In genomic region chr14:50396636-50397460, GRCh38 we compare ENCODE assay signal across 8 cellular contexts. TPM values are rescaled to one million over a fixed set of nuclear protein-coding genes. Genes with fewer than 3 reads are reported as not detected.
DNase-seq lines count a peak whose midpoint lies in the region; ATAC-seq, FAIRE-seq and TF ChIP-seq lines count a peak whose summit lies in the region.

TSS of gene CDKL1 (minus strand) at chr14:50396881. CDS start at chr14:50395868, 1,013 bp downstream.

- FAIRE-seq in A549 (lab: Jason Lieb, UNC), result no peak
- FAIRE-seq in GM18507 (lab: Jason Lieb, UNC), result peak; percentile 9

- WGBS in A549 (ENCODE audit: missing lambda C conversion rate), result 3% methylated on average over 22 of the region's 77 CpGs

- peak; percentile 86 for TF ChIP-seq POLR2A in A549 (IDR thresholded peaks at IDR 0.05; ENCODE audit: low read length)

- H3K4me1 Mint-ChIP-seq in activated T-cell treated with anti-CD3 and anti-CD28 coated beads, Interleukin-2, amount 50 U/mL, for 24 hours (ENCODE audit: low read depth), result peaks cover 18% of the 10 kb centered on the region

- no peak for TF ChIP-seq RAD21 in A549 (conservative IDR thresholded peaks at IDR 0.05 in 1 of 2, IDR thresholded peaks at IDR 0.05 in 1 of 2)

- peak within 1 kb of the TSS; percentile 85 for H3K4me2 ChIP-seq in A549

- POLR2A ChIA-PET in A549 (lab: Yijun Ruan, JAX), result interaction anchor here (0.5 to 1.6 kb wide), 4 partner anchors 58 to 84 kb away, joined by 3 to 5 read pairs (median 3); partner anchors contain the start of genes DMAC2L and L2HGDH

- H3K27ac Mint-ChIP-seq in activated T-cell treated with anti-CD3 and anti-CD28 coated beads, Interleukin-2, amount 50 U/mL, for 24 hours, result peak within 1 kb of the TSS; percentile 90

- no peak for TF ChIP-seq CTCF in A549 (IDR thresholded peaks at IDR 0.05)

- ATAC-seq in A549, result peak; percentile 85 to 90
- ATAC-seq in HG03039 (IDR thresholded peaks at IDR 0.05; ENCODE audit: unreplicated experiment), result peak; percentile 55
- peak; percentile 89 for ATAC-seq in esophagus mucosa

- CTCF ChIA-PET in A549 (lab: Yijun Ruan, JAX), result interaction anchor here (0.6 to 1.6 kb wide), 7 partner anchors 25 to 381 kb away, joined by 3 to 9 read pairs (median 3); partner anchors contain the start of gene MAP4K5

- TF ChIP-seq EP300 in A549 (IDR thresholded peaks at IDR 0.05), result no peak

- H3K36me3 Mint-ChIP-seq in activated T-cell treated with anti-CD3 and anti-CD28 coated beads, Interleukin-2, amount 50 U/mL, for 24 hours (ENCODE audit: low read depth), result peaks cover 2% of the 10 kb centered on the region

- no peaks in the 10 kb centered on the region for H3K9me3 ChIP-seq in A549

- peak within 1 kb of the TSS; percentile 60 for H3K4me3 ChIP-seq in A549

- peak; percentile 43 to 69 for DNase-seq in A549 (ENCODE audit: low read depth in 1 of 2, low spot score in 1 of 2)
- peak; percentile 33 for DNase-seq in GM18507 (ENCODE audit: extremely low spot score, insufficient read length, low read depth)
- peak; percentile 91 for DNase-seq in NCI-H69 (lab: John Stamatoyannopoulos, UW)
- peak; percentile 77 for DNase-seq in activated T-cell treated with anti-CD3 and anti-CD28 coated beads, Interleukin-2, amount 50 U/mL, for 24 hours
- DNase-seq in mucosa of gallbladder (ENCODE audit: low spot score), result peak; percentile 55
- DNase-seq in stimulated activated CD8-positive, alpha-beta memory T cell treated with anti-CD3 and anti-CD28 coated beads, Interleukin-7, amount 100 ng/mL, for 4 hours (ENCODE audit: low read depth in 2 of 2), result peak; percentile 13 to 48

- peaks cover 10% of the 10 kb centered on the region for H3K4me1 ChIP-seq in A549

- no peaks in the 10 kb centered on the region for H3K9me3 Mint-ChIP-seq in activated T-cell treated with anti-CD3 and anti-CD28 coated beads, Interleukin-2, amount 50 U/mL, for 24 hours

- H3K27me3 Mint-ChIP-seq in activated T-cell treated with anti-CD3 and anti-CD28 coated beads, Interleukin-2, amount 50 U/mL, for 24 hours, result peaks cover 3% of the 10 kb centered on the region

- peak within 1 kb of the TSS; percentile 81 to 94 for H3K27ac ChIP-seq in A549

- H3K4me3 Mint-ChIP-seq in activated T-cell treated with anti-CD3 and anti-CD28 coated beads, Interleukin-2, amount 50 U/mL, for 24 hours, result peak within 1 kb of the TSS; percentile 82

TF ChIP-seq in A549, 52 proteins besides CTCF, POLR2A, EP300 and RAD21:
- TF ChIP-seq ESRRA (IDR thresholded peaks at IDR 0.05; ENCODE audit: borderline replicate concordance, low read length) (no peak), NR3C1 (IDR thresholded peaks at IDR 0.05) (no peak), KDM1A (IDR thresholded peaks at IDR 0.05; ENCODE audit: low read depth) (no peak), ZSCAN20 (CRISPR knock-in tag; IDR thresholded peaks at IDR 0.05) (no peak), BHLHE40 (IDR thresholded peaks at IDR 0.05; ENCODE audit: low read depth, low read length) (no peak), EHF (CRISPR knock-in tag; IDR thresholded peaks at IDR 0.05) (peak; percentile 68; the same call in 1 of the 2 replicates), TFCP2L1 (CRISPR knock-in tag; IDR thresholded peaks at IDR 0.05) (no peak), GATA3 (IDR thresholded peaks at IDR 0.05; ENCODE audit: borderline replicate concordance) (peak; percentile 28; the same call in 1 of the 2 replicates), E2F6 (IDR thresholded peaks at IDR 0.05; ENCODE audit: borderline replicate concordance, low read depth) (peak; percentile 66), HOXB13 (CRISPR knock-in tag; IDR thresholded peaks at IDR 0.05; ENCODE audit: low read depth) (0 out of 2 replicates have a peak, but pooled peaks have one; percentile 14), MAFK (IDR thresholded peaks at IDR 0.05; ENCODE audit: partially characterized antibody) (peak; percentile 87), HOXB5 (CRISPR knock-in tag; IDR thresholded peaks at IDR 0.05) (peak; percentile 38; the same call in 1 of the 2 replicates), RFX5 (IDR thresholded peaks at IDR 0.05) (no peak), CEBPB (IDR thresholded peaks at IDR 0.05) (no peak), TP53 (CRISPR knock-in tag; IDR thresholded peaks at IDR 0.05) (no peak), MAZ (IDR thresholded peaks at IDR 0.05; ENCODE audit: borderline replicate concordance, low read depth, low read length) (no peak), JUNB (IDR thresholded peaks at IDR 0.05) (no peak), BCL3 (IDR thresholded peaks at IDR 0.05) (0 out of 3 replicates have a peak, but pooled peaks have one; percentile 33), JUN (IDR thresholded peaks at IDR 0.05) (peak in 1 of 2 experiments; percentile 61; a peak in 1 of 5 replicates), HDAC2 (IDR thresholded peaks at IDR 0.05) (no peak), CBX2 (IDR thresholded peaks at IDR 0.05; ENCODE audit: borderline replicate concordance, low read depth) (no peak), CBX8 (IDR thresholded peaks at IDR 0.05) (no peak), HOXA7 (CRISPR knock-in tag; IDR thresholded peaks at IDR 0.05) (no peak), CHD4 (IDR thresholded peaks at IDR 0.05; ENCODE audit: borderline replicate concordance) (no peak), MYC (IDR thresholded peaks at IDR 0.05; ENCODE audit: borderline replicate concordance, low read length) (peak; percentile 77; the same call in 1 of the 2 replicates), HEYL (CRISPR knock-in tag; IDR thresholded peaks at IDR 0.05) (no peak), PHF8 (IDR thresholded peaks at IDR 0.05; ENCODE audit: borderline replicate concordance, low read depth) (peak; percentile 73; the same call in 1 of the 2 replicates), NPAS2 (CRISPR knock-in tag; IDR thresholded peaks at IDR 0.05; ENCODE audit: borderline replicate concordance) (no peak)
- TF ChIP-seq, protein P1, sequence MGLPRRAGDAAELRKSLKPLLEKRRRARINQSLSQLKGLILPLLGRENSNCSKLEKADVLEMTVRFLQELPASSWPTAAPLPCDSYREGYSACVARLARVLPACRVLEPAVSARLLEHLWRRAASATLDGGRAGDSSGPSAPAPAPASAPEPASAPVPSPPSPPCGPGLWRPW (IDR thresholded peaks at IDR 0.05), result no peak
- TF ChIP-seq, protein P2, sequence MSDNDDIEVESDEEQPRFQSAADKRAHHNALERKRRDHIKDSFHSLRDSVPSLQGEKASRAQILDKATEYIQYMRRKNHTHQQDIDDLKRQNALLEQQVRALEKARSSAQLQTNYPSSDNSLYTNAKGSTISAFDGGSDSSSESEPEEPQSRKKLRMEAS (IDR thresholded peaks at IDR 0.05), result peak; percentile 95
- TF ChIP-seq, protein P3, sequence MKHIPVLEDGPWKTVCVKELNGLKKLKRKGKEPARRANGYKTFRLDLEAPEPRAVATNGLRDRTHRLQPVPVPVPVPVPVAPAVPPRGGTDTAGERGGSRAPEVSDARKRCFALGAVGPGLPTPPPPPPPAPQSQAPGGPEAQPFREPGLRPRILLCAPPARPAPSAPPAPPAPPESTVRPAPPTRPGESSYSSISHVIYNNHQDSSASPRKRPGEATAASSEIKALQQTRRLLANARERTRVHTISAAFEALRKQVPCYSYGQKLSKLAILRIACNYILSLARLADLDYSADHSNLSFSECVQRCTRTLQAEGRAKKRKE (CRISPR knock-in tag; IDR thresholded peaks at IDR 0.05; ENCODE audit: low read depth), result 0 out of 2 replicates have a peak, but pooled peaks have one; percentile 62
- TF ChIP-seq, protein P4, sequence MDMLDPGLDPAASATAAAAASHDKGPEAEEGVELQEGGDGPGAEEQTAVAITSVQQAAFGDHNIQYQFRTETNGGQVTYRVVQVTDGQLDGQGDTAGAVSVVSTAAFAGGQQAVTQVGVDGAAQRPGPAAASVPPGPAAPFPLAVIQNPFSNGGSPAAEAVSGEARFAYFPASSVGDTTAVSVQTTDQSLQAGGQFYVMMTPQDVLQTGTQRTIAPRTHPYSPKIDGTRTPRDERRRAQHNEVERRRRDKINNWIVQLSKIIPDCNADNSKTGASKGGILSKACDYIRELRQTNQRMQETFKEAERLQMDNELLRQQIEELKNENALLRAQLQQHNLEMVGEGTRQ (IDR thresholded peaks at IDR 0.05), result no peak

RNA-seq across cellular contexts. Expression of gene CDKL1, which starts in this region (rescaled TPM):
- polyA plus RNA-seq in A549 (2011; rRNA removed), result 5.5 and 10.2 TPM in 2 replicates
- 1.4 and 1.9 TPM in 2 replicates for polyA plus RNA-seq in A549 (2012; cell fraction: cytosol; rRNA removed)
- polyA plus RNA-seq in A549 (2012; cell fraction: nucleus; rRNA removed), result 0.56 and 0.93 TPM in 2 replicates
- polyA plus RNA-seq in A549 (2017; fragmentation: RNase III; extraction: RNeasy Plus Mini Kit Qiagen cat#74134 plus additional on column Dnase treatment), result 4.5 to 11.0 TPM (median 7.9 TPM) in 3 replicates
- polyA minus RNA-seq in A549 (2011; rRNA and poly(A)+ RNA removed), result 9.4 and 13.2 TPM in 2 replicates
- total RNA-seq in esophagus mucosa, result 8.2 TPM
- total RNA-seq in mucosa of gallbladder, result 9.4 TPM

Comparison
In these comparisons a context has a peak if more than half of its experiments do, and no peak if none do; other contexts are left out.
1. Peak in every context shown above with its lines: DNase-seq, ATAC-seq, H3K4me3 ChIP-seq and H3K27ac ChIP-seq.
2. DNase-seq: peak in every context shown above with its lines; median percentile 91 in NCI-H69; 77 in activated T-cell treated with anti-CD3 and anti-CD28 coated beads, Interleukin-2, amount 50 U/mL, for 24 hours; 56 in A549; 55 in mucosa of gallbladder; 33 in GM18507; 30 in stimulated activated CD8-positive, alpha-beta memory T cell treated with anti-CD3 and anti-CD28 coated beads, Interleukin-7, amount 100 ng/mL, for 4 hours.